In genomic region chr12:108560321-108560721, GRCh38 we compare ENCODE assay signal across 8 cellular contexts. TPM values are rescaled to one million over a fixed set of nuclear protein-coding genes. Genes with fewer than 3 reads are reported as not detected.
DNase-seq lines count a peak whose midpoint lies in the region; ATAC-seq and TF ChIP-seq lines count a peak whose summit lies in the region.

No MANE protein-coding gene starts in this region.

- H3K4me1 Mint-ChIP-seq in activated CD4-positive, alpha-beta T cell treated with anti-CD3 and anti-CD28 coated beads, Interleukin-2, amount 10 ng/mL, durations not matched to agents 7 days and 5 days, result peaks cover 69% of the 10 kb centered on the region
- H3K4me1 Mint-ChIP-seq in activated CD8-positive, alpha-beta T cell treated with anti-CD3 and anti-CD28 coated beads, Interleukin-2, amount 10 ng/mL, durations not matched to agents 7 days and 5 days (ENCODE audit: low read depth), result peaks cover 61% of the 10 kb centered on the region

- peaks cover 17% of the 10 kb centered on the region for H3K36me3 Mint-ChIP-seq in activated CD4-positive, alpha-beta T cell treated with anti-CD3 and anti-CD28 coated beads, Interleukin-2, amount 10 ng/mL, durations not matched to agents 7 days and 5 days (ENCODE audit: low read depth)
- H3K36me3 Mint-ChIP-seq in activated CD8-positive, alpha-beta T cell treated with anti-CD3 and anti-CD28 coated beads, Interleukin-2, amount 10 ng/mL, durations not matched to agents 7 days and 5 days (ENCODE audit: low read depth), result peaks cover 37% of the 10 kb centered on the region

- peak overlapping the region; percentile 100 for H3K4me3 Mint-ChIP-seq in activated CD4-positive, alpha-beta T cell treated with anti-CD3 and anti-CD28 coated beads, Interleukin-2, amount 10 ng/mL, durations not matched to agents 7 days and 5 days
- H3K4me3 Mint-ChIP-seq in activated CD8-positive, alpha-beta T cell treated with anti-CD3 and anti-CD28 coated beads, Interleukin-2, amount 10 ng/mL, durations not matched to agents 7 days and 5 days, result peak overlapping the region; percentile 100

- H3K4me3 ChIP-seq in iPS-18a (ENCODE audit: low read length) (peak overlapping the region; percentile 93), stomach smooth muscle (ENCODE audit: low read length in 2 of 2) (peak overlapping the region; percentile 100)

- DNase-seq in activated CD4-positive, alpha-beta T cell treated with anti-CD3 and anti-CD28 coated beads, Interleukin-2, amount 10 ng/mL, durations not matched to agents 7 days and 5 days, result no peak
- no peak for DNase-seq in activated CD4-positive, alpha-beta T cell treated with anti-CD3 and anti-CD28 coated beads for 4 hours
- no peak for DNase-seq in activated CD8-positive, alpha-beta T cell treated with anti-CD3 and anti-CD28 coated beads, Interleukin-2, amount 10 ng/mL, durations not matched to agents 7 days and 5 days
- DNase-seq in DMS153 (lab: John Stamatoyannopoulos, UW) (no peak), NCI-H2171 treated with DMSO at 0.1 percent for 48 hours (lab: John Stamatoyannopoulos, UW) (no peak), GM13977 (ENCODE audit: low spot score) (no peak)

- H3K36me3 ChIP-seq in iPS-18a (ENCODE audit: control insufficient read depth, low read depth, low read length) (peaks cover 23% of the 10 kb centered on the region), stomach smooth muscle (ENCODE audit: control insufficient read depth in 2 of 2, insufficient read depth in 2 of 2, low read length in 2 of 2) (peaks cover 12 to 13% of the 10 kb centered on the region in 2 donors)

- in situ Hi-C loops in GM13977 (cut with MboI; ENCODE audit: low pct_unique_long_range_greater_than_20kb, low sequenced_read_pairs, unreplicated experiment), result loop anchor here (5.0 kb wide), 1 partner anchor 242 kb away; no protein-coding TSS in a partner anchor

- no peaks in the 10 kb centered on the region for H3K9me3 ChIP-seq in iPS-18a (ENCODE audit: control insufficient read depth, low read depth, low read length)
- no peaks in the 10 kb centered on the region for H3K9me3 ChIP-seq in stomach smooth muscle (ENCODE audit: control insufficient read depth in 2 of 2, low read length in 2 of 2)

- CTCF ChIA-PET in activated CD4-positive, alpha-beta T cell treated with anti-CD3 and anti-CD28 coated beads, Interleukin-2, amount 10 ng/mL, durations not matched to agents 7 days and 5 days (lab: Charles Lee), result interaction anchor here (1.0 to 11.9 kb wide), 4 partner anchors 11 to 541 kb away, joined by 3 to 105 read pairs (median 5); no protein-coding TSS in a partner anchor
- CTCF ChIA-PET in activated CD8-positive, alpha-beta T cell treated with anti-CD3 and anti-CD28 coated beads, Interleukin-2, amount 10 ng/mL, durations not matched to agents 7 days and 5 days (lab: Charles Lee), result interaction anchor here (0.5 to 19.8 kb wide), 9 partner anchors 9 to 320 kb away, joined by 3 to 574 read pairs (median 5); no protein-coding TSS in a partner anchor

- H3K4me1 ChIP-seq in iPS-18a (ENCODE audit: control insufficient read depth, low read depth, low read length) (peaks cover 13% of the 10 kb centered on the region), stomach smooth muscle (ENCODE audit: control insufficient read depth, insufficient read depth, low read length) (peaks cover 50% of the 10 kb centered on the region)

- peak overlapping the region; percentile 90 for H3K9ac ChIP-seq in iPS-18a (ENCODE audit: low read length)
- H3K9ac ChIP-seq in stomach smooth muscle (ENCODE audit: low read length in 2 of 2), result peak overlapping the region; percentile 98 to 99

- no peaks in the 10 kb centered on the region for H3K9me3 Mint-ChIP-seq in activated CD4-positive, alpha-beta T cell treated with anti-CD3 and anti-CD28 coated beads, Interleukin-2, amount 10 ng/mL, durations not matched to agents 7 days and 5 days
- H3K9me3 Mint-ChIP-seq in activated CD8-positive, alpha-beta T cell treated with anti-CD3 and anti-CD28 coated beads, Interleukin-2, amount 10 ng/mL, durations not matched to agents 7 days and 5 days (ENCODE audit: insufficient read depth), result no peaks in the 10 kb centered on the region

- H3K27ac ChIP-seq in iPS-18a (ENCODE audit: low read length) (peak overlapping the region; percentile 97), stomach smooth muscle (ENCODE audit: low read length) (peak overlapping the region; percentile 91)

- H3K27me3 ChIP-seq in iPS-18a (ENCODE audit: control insufficient read depth, insufficient read depth, low read length) (no peaks in the 10 kb centered on the region), stomach smooth muscle (ENCODE audit: control insufficient read depth in 1 of 2, insufficient read depth in 2 of 2, low read length in 2 of 2) (no peaks in the 10 kb centered on the region)

- peak overlapping the region; percentile 99 for H3K27ac Mint-ChIP-seq in activated CD4-positive, alpha-beta T cell treated with anti-CD3 and anti-CD28 coated beads, Interleukin-2, amount 10 ng/mL, durations not matched to agents 7 days and 5 days
- peak overlapping the region; percentile 100 for H3K27ac Mint-ChIP-seq in activated CD8-positive, alpha-beta T cell treated with anti-CD3 and anti-CD28 coated beads, Interleukin-2, amount 10 ng/mL, durations not matched to agents 7 days and 5 days

- no peak for ATAC-seq in activated CD8-positive, alpha-beta T cell treated with anti-CD3 and anti-CD28 coated beads, Interleukin-2, amount 10 ng/mL, durations not matched to agents 7 days and 5 days

- H3K27me3 Mint-ChIP-seq in activated CD4-positive, alpha-beta T cell treated with anti-CD3 and anti-CD28 coated beads, Interleukin-2, amount 10 ng/mL, durations not matched to agents 7 days and 5 days, result no peaks in the 10 kb centered on the region
- no peaks in the 10 kb centered on the region for H3K27me3 Mint-ChIP-seq in activated CD8-positive, alpha-beta T cell treated with anti-CD3 and anti-CD28 coated beads, Interleukin-2, amount 10 ng/mL, durations not matched to agents 7 days and 5 days (ENCODE audit: low read depth)

- POLR2A ChIA-PET in activated CD4-positive, alpha-beta T cell treated with anti-CD3 and anti-CD28 coated beads, Interleukin-2, amount 10 ng/mL, durations not matched to agents 7 days and 5 days (lab: Charles Lee), result no interaction called here
- POLR2A ChIA-PET in activated CD8-positive, alpha-beta T cell treated with anti-CD3 and anti-CD28 coated beads, Interleukin-2, amount 10 ng/mL, durations not matched to agents 7 days and 5 days (lab: Charles Lee), result interaction anchor here (1.3 to 6.9 kb wide), 6 partner anchors 11 to 172 kb away, joined by 3 to 121 read pairs (median 10); partner anchors contain the start of genes CORO1C and SELPLG

- no peak for TF ChIP-seq CTCF in GM13977 (IDR thresholded peaks at IDR 0.05; ENCODE audit: extremely low read depth, insufficient read depth, missing control alignments)

RNA-seq across cellular contexts. Expression of gene SART3, which starts 0.7 kb away (rescaled TPM):
- total RNA-seq in activated CD4-positive, alpha-beta T cell treated with anti-CD3 and anti-CD28 coated beads, Interleukin-2, amount 10 ng/mL, durations not matched to agents 7 days and 5 days, result 10 to 100 TPM; 63.0 to 72.6 TPM
- total RNA-seq in activated CD8-positive, alpha-beta T cell treated with anti-CD3 and anti-CD28 coated beads, Interleukin-2, amount 10 ng/mL, durations not matched to agents 7 days and 5 days, result 10 to 100 TPM; 67.9 to 76.9 TPM

RNA-seq across cellular contexts. Expression of gene ISCU, which starts 2.1 kb away (rescaled TPM):
- total RNA-seq in activated CD4-positive, alpha-beta T cell treated with anti-CD3 and anti-CD28 coated beads, Interleukin-2, amount 10 ng/mL, durations not matched to agents 7 days and 5 days, result 10 to 100 TPM; 60.8 to 66.0 TPM
- 10 to 100 TPM; 58.5 to 59.5 TPM for total RNA-seq in activated CD8-positive, alpha-beta T cell treated with anti-CD3 and anti-CD28 coated beads, Interleukin-2, amount 10 ng/mL, durations not matched to agents 7 days and 5 days

RNA-seq across cellular contexts. Expression of gene TMEM119, which starts 37.6 kb away (rescaled TPM):
- total RNA-seq in activated CD4-positive, alpha-beta T cell treated with anti-CD3 and anti-CD28 coated beads, Interleukin-2, amount 10 ng/mL, durations not matched to agents 7 days and 5 days, result 1 to 10 TPM; 1.2 to 1.7 TPM
- total RNA-seq in activated CD8-positive, alpha-beta T cell treated with anti-CD3 and anti-CD28 coated beads, Interleukin-2, amount 10 ng/mL, durations not matched to agents 7 days and 5 days, result not detected

RNA-seq across cellular contexts. Expression of gene FICD, which starts 45.2 kb away (rescaled TPM):
- 1 to 10 TPM; 5.6 to 6.8 TPM for total RNA-seq in activated CD4-positive, alpha-beta T cell treated with anti-CD3 and anti-CD28 coated beads, Interleukin-2, amount 10 ng/mL, durations not matched to agents 7 days and 5 days
- 1 to 10 TPM; 4.6 to 5.2 TPM for total RNA-seq in activated CD8-positive, alpha-beta T cell treated with anti-CD3 and anti-CD28 coated beads, Interleukin-2, amount 10 ng/mL, durations not matched to agents 7 days and 5 days
